ENCODE assay signal across 9 cellular contexts in the genomic region with DNA sequence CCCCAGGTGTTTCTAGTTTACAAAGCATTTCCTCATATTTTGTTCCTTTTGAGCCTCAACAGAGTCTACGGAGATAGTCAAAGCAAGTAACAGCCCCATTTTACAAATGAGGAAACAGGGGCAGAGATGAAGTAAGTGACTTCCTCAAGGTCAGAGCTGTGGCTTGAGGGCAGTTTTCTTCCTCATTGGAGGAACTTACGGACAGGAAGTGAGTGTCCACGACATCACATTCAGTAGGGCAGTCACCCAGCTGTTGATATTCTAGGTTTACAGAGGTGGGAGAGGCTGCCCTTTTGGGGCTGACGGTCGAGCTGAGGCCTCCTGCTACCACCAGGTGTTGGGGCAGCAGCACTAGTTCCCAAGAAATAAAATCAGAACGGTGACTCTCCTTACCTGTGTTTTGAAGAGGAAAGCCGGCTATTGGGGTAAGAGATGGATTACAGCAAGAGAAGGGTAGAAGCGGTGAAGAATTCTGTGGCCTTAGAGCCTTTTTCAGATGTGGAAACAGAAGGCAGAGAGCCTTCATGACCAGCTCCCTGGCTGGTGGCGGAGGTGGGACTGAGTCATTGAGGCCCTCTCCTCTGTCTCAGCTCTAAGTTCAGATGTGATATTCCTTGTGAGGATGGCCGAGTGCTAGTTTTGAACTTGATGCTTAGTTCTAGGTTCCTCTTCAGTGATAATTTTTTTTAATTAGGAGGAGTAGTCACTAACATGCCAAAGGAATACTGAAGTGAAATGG. TPM values are rescaled to one million over a fixed set of nuclear protein-coding genes. Genes with fewer than 3 reads are reported as not detected.
A peak's percentile ranks its signal among the peaks of the same experiment; 100 is the strongest.
DNase-seq lines count a peak whose midpoint lies in the region; ATAC-seq and TF ChIP-seq lines count a peak whose summit lies in the region.
"Had no signal": no experiment of that assay in that cellular context is flagged by ENCODE, and none has a peak within 500 bp of the region (broad histone marks: within the 10 kb centered on the region; RNA-seq: fewer than 3 reads in every experiment).

No MANE protein-coding gene starts in this region.

- H3K4me3 Mint-ChIP-seq in activated CD4-positive, alpha-beta T cell treated with anti-CD3 and anti-CD28 coated beads for 36 hours: peak overlapping the region; percentile 42

- no peak overlapping the region for H3K9ac ChIP-seq in subcutaneous abdominal adipose tissue (ENCODE audit: low read length in 5 of 5)

- intact Hi-C loops in activated CD4-positive, alpha-beta T cell treated with anti-CD3 and anti-CD28 coated beads for 36 hours (cut with DNase I, micrococcal nuclease): no loop called here
- intact Hi-C loops in left ventricle myocardium inferior (cut with micrococcal nuclease): no loop called here

- no peaks in the 10 kb centered on the region for H3K27me3 Mint-ChIP-seq in activated CD4-positive, alpha-beta T cell treated with anti-CD3 and anti-CD28 coated beads for 36 hours

- POLR2A ChIA-PET in activated CD4-positive, alpha-beta T cell treated with anti-CD3 and anti-CD28 coated beads for 36 hours (lab: Charles Lee): interaction anchor here (1.6 kb wide), 1 partner anchor 21 kb away, joined by 8 read pairs; no protein-coding TSS in a partner anchor

- H3K27me3 ChIP-seq in left ventricle myocardium inferior (ENCODE audit: low read depth) (no peaks in the 10 kb centered on the region), subcutaneous abdominal adipose tissue (ENCODE audit: control insufficient read depth in 5 of 5, insufficient read depth in 4 of 5, low read length in 5 of 5) (no peaks in the 10 kb centered on the region)

- peaks cover 92% of the 10 kb centered on the region for H3K4me1 ChIP-seq in left ventricle myocardium inferior
- H3K4me1 ChIP-seq in subcutaneous abdominal adipose tissue (ENCODE audit: control insufficient read depth in 5 of 5, insufficient read depth in 5 of 5, low read length in 5 of 5): peaks cover 19 to 71% (median 54%) of the 10 kb centered on the region in 5 donors

- CTCF ChIA-PET in activated CD4-positive, alpha-beta T cell treated with anti-CD3 and anti-CD28 coated beads for 36 hours (lab: Charles Lee): interaction anchor here (1.0 to 1.6 kb wide), 2 partner anchors 9 to 41 kb away, joined by 3 to 4 read pairs; no protein-coding TSS in a partner anchor

- DNase-seq in activated CD4-positive, alpha-beta T cell treated with anti-CD3 and anti-CD28 coated beads for 36 hours: peak; percentile 57
- no peak for DNase-seq in activated CD4-positive, alpha-beta T cell treated with anti-CD3 and anti-CD28 coated beads, Interleukin-2, amount 50 U/mL, for 48 hours
- DNase-seq in SIG-M5 (lab: John Stamatoyannopoulos, UW): peak; percentile 23
- no peak for DNase-seq in left ventricle myocardium inferior
- no peak for DNase-seq in activated CD4-positive, CD25-positive, alpha-beta regulatory T cell treated with anti-CD3 and anti-CD28 coated beads, Interleukin-2, amount 50 U/mL, for 72 hours
- no peak for DNase-seq in cortex of kidney (lab: John Stamatoyannopoulos, UW)
- DNase-seq in occipital lobe (lab: John Stamatoyannopoulos, UW): no peak

- H3K36me3 ChIP-seq in left ventricle myocardium inferior (no peaks in the 10 kb centered on the region), subcutaneous abdominal adipose tissue (ENCODE audit: control insufficient read depth in 5 of 5, insufficient read depth in 5 of 5, low read length in 5 of 5) (no peaks in the 10 kb centered on the region)

- H3K9me3 Mint-ChIP-seq in activated CD4-positive, alpha-beta T cell treated with anti-CD3 and anti-CD28 coated beads for 36 hours (ENCODE audit: low read depth): no peaks in the 10 kb centered on the region

- peaks cover 84% of the 10 kb centered on the region for H3K4me1 Mint-ChIP-seq in activated CD4-positive, alpha-beta T cell treated with anti-CD3 and anti-CD28 coated beads for 36 hours

- peak overlapping the region; percentile 82 for H3K27ac Mint-ChIP-seq in activated CD4-positive, alpha-beta T cell treated with anti-CD3 and anti-CD28 coated beads for 36 hours

- H3K4me3 ChIP-seq in left ventricle myocardium inferior (no peak overlapping the region), subcutaneous abdominal adipose tissue (ENCODE audit: low read depth in 1 of 5, low read length in 5 of 5) (no peak overlapping the region)

- peak overlapping the region; percentile 83 for H3K27ac ChIP-seq in left ventricle myocardium inferior (replicated peaks)
- peak overlapping the region; percentile 54 for H3K27ac ChIP-seq in subcutaneous abdominal adipose tissue (ENCODE audit: low read depth, low read length)

- no peaks in the 10 kb centered on the region for H3K9me3 ChIP-seq in left ventricle myocardium inferior (replicated peaks)
- no peaks in the 10 kb centered on the region for H3K9me3 ChIP-seq in subcutaneous abdominal adipose tissue (ENCODE audit: control insufficient read depth in 5 of 5, low read length in 5 of 5)

- peaks cover 31% of the 10 kb centered on the region for H3K36me3 Mint-ChIP-seq in activated CD4-positive, alpha-beta T cell treated with anti-CD3 and anti-CD28 coated beads for 36 hours (ENCODE audit: low read depth)

- ATAC-seq in activated CD4-positive, alpha-beta T cell treated with anti-CD3 and anti-CD28 coated beads for 36 hours: peak; percentile 71
- ATAC-seq: Panc1 had no signal

- no peak for TF ChIP-seq CTCF in left ventricle myocardium inferior (IDR thresholded peaks at IDR 0.05; ENCODE audit: borderline replicate concordance)

RNA-seq across cellular contexts. Expression of gene SUSD6, which starts 41.7 kb away (rescaled TPM):
- 10 to 100 TPM; 57.9 to 59.3 TPM for total RNA-seq in activated CD4-positive, alpha-beta T cell treated with anti-CD3 and anti-CD28 coated beads for 36 hours
- total RNA-seq in left ventricle myocardium inferior (23.9 TPM), occipital lobe (6.1 TPM)

Comparison
In these comparisons a context has a peak if more than half of its experiments do, and no peak if none do; other contexts are left out.
1. DNase-seq: peak in activated CD4-positive, alpha-beta T cell treated with anti-CD3 and anti-CD28 coated beads for 36 hours (single experiment) and SIG-M5 (single experiment); none in activated CD4-positive, alpha-beta T cell treated with anti-CD3 and anti-CD28 coated beads, Interleukin-2, amount 50 U/mL, for 48 hours (0 of 2), left ventricle myocardium inferior (single experiment), activated CD4-positive, CD25-positive, alpha-beta regulatory T cell treated with anti-CD3 and anti-CD28 coated beads, Interleukin-2, amount 50 U/mL, for 72 hours (single experiment), cortex of kidney (single experiment) and occipital lobe (single experiment).